20 cellular contexts compared by ENCODE assay signal in the genomic region with DNA sequence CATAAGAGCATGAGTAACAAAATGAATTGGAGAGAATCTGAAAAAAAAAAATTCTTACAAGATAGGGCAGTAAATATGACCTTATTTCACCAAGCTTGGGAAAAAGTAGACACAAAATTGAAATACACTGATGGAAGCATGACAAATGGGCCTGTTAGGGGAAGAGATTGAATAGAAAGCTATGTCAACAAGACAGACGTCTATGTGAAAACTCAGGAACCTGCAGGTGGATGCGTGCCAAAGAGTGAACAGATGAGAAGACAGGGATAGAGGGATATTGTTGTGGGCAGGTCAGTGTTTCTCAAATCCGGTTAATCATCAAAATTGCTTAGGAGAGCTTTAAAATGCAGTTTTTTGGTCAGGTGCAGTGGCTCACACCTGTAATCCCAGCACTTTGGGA.
DNase-seq lines count a peak whose midpoint lies in the region; ATAC-seq, FAIRE-seq and TF ChIP-seq lines count a peak whose summit lies in the region.
"Had no signal": no experiment of that assay in that cellular context is flagged by ENCODE, and none has a peak within 500 bp of the region (broad histone marks: within the 10 kb centered on the region; RNA-seq: fewer than 3 reads in every experiment).

No MANE protein-coding gene starts in this region.

- TF ChIP-seq POLR2A in lower leg skin (IDR thresholded peaks at IDR 0.05), result no peak

- WGBS in lower leg skin, 2 donors, result 74 to 81% methylated on average over 3 of the region's 3 CpGs

- TF ChIP-seq CTCF in D721Med (IDR thresholded peaks at IDR 0.05; ENCODE audit: insufficient read depth, missing control alignments) (no peak), lower leg skin (IDR thresholded peaks at IDR 0.05) (no peak)

- no peak overlapping the region for H3K4me3 ChIP-seq in lower leg skin (ENCODE audit: low read depth, poor library complexity, severe bottlenecking)
- H3K4me3 ChIP-seq: BLaER1 treated with 17β-estradiol and CSF1 and Interleukin-3, amounts not matched to agents 10 nM and 100 nM had no signal

- no peak for ATAC-seq in GM21423 (IDR thresholded peaks at IDR 0.05; ENCODE audit: unreplicated experiment)
- ATAC-seq: CD8-positive, alpha-beta T cell had no signal

- DNase-seq in NCI-H146 (lab: John Stamatoyannopoulos, UW) (peak; percentile 30), NCI-H146 treated with DMSO at 0.1 percent for 48 hours (lab: John Stamatoyannopoulos, UW; ENCODE audit: unreplicated experiment) (no peak), Caki2 (ENCODE audit: low read depth) (peak; percentile 27), NCI-H748 (lab: John Stamatoyannopoulos, UW; ENCODE audit: unreplicated experiment) (peak; percentile 81), kidney tubule cell (ENCODE audit: low spot score) (peak; percentile 80), D721Med (ENCODE audit: insufficient read length, low spot score) (no peak), lower leg skin (ENCODE audit: low spot score in 2 of 2) (no peak)
- DNase-seq: CD8-positive, alpha-beta T cell; GDM1; Karpas-422; NCI-H1048; NCI-H1930; NCI-H524 treated with DMSO at 0.1 percent for 48 hours; OCI-M1; RPMI8226; T-helper 1 cell had no signal

- no peak for FAIRE-seq in D721Med (lab: Jason Lieb, UNC)
- FAIRE-seq: H1, HTR-8/SVneo had no signal

- intact Hi-C loops in lower leg skin (cut with DNase I; ENCODE audit: low total_unique reads), result no loop called here

- in situ Hi-C loops in Caki2 (cut with HindIII; ENCODE audit: low pct_unique_long_range_greater_than_20kb, low sequenced_read_pairs), result no loop called here

Comparison
In these comparisons a context has a peak if more than half of its experiments do, and no peak if none do; other contexts are left out.
1. DNase-seq: peak in NCI-H146 (single experiment), Caki2 (single experiment), NCI-H748 (single experiment) and kidney tubule cell (single experiment); none in NCI-H146 treated with DMSO at 0.1 percent for 48 hours (single experiment), D721Med (single experiment) and lower leg skin (0 of 2).